26 cellular contexts compared by ENCODE assay signal in genomic region chr3:52013802-52014598, GRCh38. TPM values are rescaled to one million over a fixed set of nuclear protein-coding genes. Genes with fewer than 3 reads are reported as not detected.
DNase-seq lines count a peak whose midpoint lies in the region; ATAC-seq and TF ChIP-seq lines count a peak whose summit lies in the region.
"Had no signal": no experiment of that assay in that cellular context is flagged by ENCODE, and none has a peak within 500 bp of the region (broad histone marks: within the 10 kb centered on the region; RNA-seq: fewer than 3 reads in every experiment).

No MANE protein-coding gene starts in this region.

- no peak for TF ChIP-seq POLR2A in breast epithelium (IDR thresholded peaks at IDR 0.05)

- dilution Hi-C loops in mammary epithelial cell (cut with HindIII; ENCODE audit: low sequenced_read_pairs) = loop anchor here (5.0 kb wide), 1 partner anchor 78 kb away; no protein-coding TSS in a partner anchor

- H3K4me3 ChIP-seq in mammary epithelial cell (replicated peaks in 1 of 3; ENCODE audit: insufficient read depth in 1 of 3, low read depth in 2 of 3, low read length in 3 of 3) (no peak overlapping the region), breast epithelium (no peak overlapping the region), Loucy (ENCODE audit: low read length, poor library complexity, severe bottlenecking) (no peak overlapping the region), cardiac fibroblast (replicated peaks in 1 of 2; ENCODE audit: low read depth in 2 of 2, low read length in 2 of 2) (no peak overlapping the region)
- H3K4me3 ChIP-seq: SJSA1, stomach, tibial nerve had no signal

- H3K4me1 ChIP-seq in mammary epithelial cell (ENCODE audit: insufficient read depth, low read length) = no peaks in the 10 kb centered on the region
- no peaks in the 10 kb centered on the region for H3K4me1 ChIP-seq in breast epithelium
- peaks cover 5% of the 10 kb centered on the region for H3K4me1 ChIP-seq in Loucy (ENCODE audit: insufficient read depth, low read length, poor library complexity, severe bottlenecking)
- H3K4me1 ChIP-seq: SJSA1, stomach had no signal

- no peaks in the 10 kb centered on the region for H3K36me3 Mint-ChIP-seq in stimulated activated naive B cell treated with anti-CD40 and anti-IgM and Interleukin-4, amounts not matched to agents 10 μg/mL and 1 μg/mL and 100 μg/mL, for 72 hours
- H3K36me3 Mint-ChIP-seq: activated CD4-positive, alpha-beta memory T cell treated with anti-CD3 and anti-CD28 coated beads for 36 hours; activated naive CD4-positive, alpha-beta T cell treated with anti-CD3 and anti-CD28 coated beads, Interleukin-2, amount 50 U/mL, for 72 hours; IgD-negative memory B cell; immature natural killer cell had no signal

- no peak overlapping the region for H3K4me2 ChIP-seq in mammary epithelial cell (ENCODE audit: insufficient read depth, low read depth, low read length)
- no peak overlapping the region for H3K4me2 ChIP-seq in Loucy (ENCODE audit: low read depth, low read length, poor library complexity, severe bottlenecking)

- H3K9me3 Mint-ChIP-seq in stimulated activated naive B cell treated with anti-CD40 and anti-IgM and Interleukin-4, amounts not matched to agents 10 μg/mL and 1 μg/mL and 100 μg/mL, for 72 hours = no peaks in the 10 kb centered on the region
- H3K9me3 Mint-ChIP-seq: activated CD4-positive, alpha-beta memory T cell treated with anti-CD3 and anti-CD28 coated beads for 36 hours; activated naive CD4-positive, alpha-beta T cell treated with anti-CD3 and anti-CD28 coated beads, Interleukin-2, amount 50 U/mL, for 72 hours; activated T-helper 2 cell treated with anti-CD3 and anti-CD28 coated beads, Interferon-gamma antibody, Interleukin-2, Interleukin-4, amounts not matched to agents 10 μg/mL and 5 μg/mL and 100 μg/mL, durations not matched to agents 14 hours and 24 hours and 36 hours; HFFc6; immature natural killer cell had no signal

- intact Hi-C loops in mammary epithelial cell (cut with micrococcal nuclease) (no loop called here), breast epithelium (cut with DNase I; ENCODE audit: low total_unique reads) (no loop called here)

- ATAC-seq in stimulated activated naive B cell treated with anti-CD40 and anti-IgM and Interleukin-4, amounts not matched to agents 10 μg/mL and 1 μg/mL and 100 μg/mL, for 72 hours (replicated peaks) = peak; percentile 42
- ATAC-seq in HG03432 (IDR thresholded peaks at IDR 0.05; ENCODE audit: unreplicated experiment) = no peak
- ATAC-seq: activated naive CD4-positive, alpha-beta T cell treated with anti-CD3 and anti-CD28 coated beads, Interleukin-2, amount 50 U/mL, for 72 hours; Panc1 had no signal

- H3K4me3 Mint-ChIP-seq in stimulated activated naive B cell treated with anti-CD40 and anti-IgM and Interleukin-4, amounts not matched to agents 10 μg/mL and 1 μg/mL and 100 μg/mL, for 72 hours = no peak overlapping the region
- H3K4me3 Mint-ChIP-seq: activated CD4-positive, alpha-beta memory T cell treated with anti-CD3 and anti-CD28 coated beads for 36 hours; HFFc6; immature natural killer cell had no signal

- no TSS peak for BruUV-seq in mammary epithelial cell (replicated peaks; lab: Mats Ljungman, UMichigan)

- CTCF ChIA-PET in mammary epithelial cell (lab: Charles Lee; ENCODE audit: low non-redundant PET) = interaction anchor here (0.6 kb wide), 3 partner anchors 40 to 72 kb away, joined by 4 to 5 read pairs (median 4); partner anchors contain the start of gene RRP9

- H3K9ac ChIP-seq in mammary epithelial cell (ENCODE audit: insufficient read depth, low read length) (no peak overlapping the region), Loucy (ENCODE audit: low read depth, low read length, poor library complexity, severe bottlenecking) (no peak overlapping the region)

- H4K20me1 ChIP-seq in mammary epithelial cell (ENCODE audit: insufficient read depth, low read length) = no peaks in the 10 kb centered on the region
- no peaks in the 10 kb centered on the region for H4K20me1 ChIP-seq in Loucy (ENCODE audit: insufficient read depth, low read length, poor library complexity, severe bottlenecking)

- no peaks in the 10 kb centered on the region for H3K9me2 ChIP-seq in Loucy (replicated peaks; ENCODE audit: low read depth, low read length)

- H3K27me3 ChIP-seq in mammary epithelial cell (ENCODE audit: insufficient read depth, low read length) (no peaks in the 10 kb centered on the region), breast epithelium (no peaks in the 10 kb centered on the region), Loucy (ENCODE audit: insufficient read depth, low read length, poor library complexity, severe bottlenecking) (no peaks in the 10 kb centered on the region)
- H3K27me3 ChIP-seq: SJSA1, stomach, tibial nerve had no signal

- H3K79me2 ChIP-seq in mammary epithelial cell (ENCODE audit: insufficient read depth, low read length) (no peaks in the 10 kb centered on the region), Loucy (ENCODE audit: insufficient read depth, low read length) (no peaks in the 10 kb centered on the region)

- in situ Hi-C loops in mammary epithelial cell (cut with MboI; ENCODE audit: low sequenced_read_pairs in 2 of 2) (no loop called here), G401 (cut with HindIII; ENCODE audit: low sequenced_read_pairs) (no loop called here)

- H3K36me3 ChIP-seq in mammary epithelial cell (ENCODE audit: insufficient read depth, low read length) = no peaks in the 10 kb centered on the region
- no peaks in the 10 kb centered on the region for H3K36me3 ChIP-seq in breast epithelium
- no peaks in the 10 kb centered on the region for H3K36me3 ChIP-seq in Loucy (ENCODE audit: insufficient read depth, low read length)
- H3K36me3 ChIP-seq: SJSA1, stomach, tibial nerve had no signal

- no peak overlapping the region for H3K27ac Mint-ChIP-seq in stimulated activated naive B cell treated with anti-CD40 and anti-IgM and Interleukin-4, amounts not matched to agents 10 μg/mL and 1 μg/mL and 100 μg/mL, for 72 hours
- H3K27ac Mint-ChIP-seq: activated CD4-positive, alpha-beta memory T cell treated with anti-CD3 and anti-CD28 coated beads for 36 hours; activated naive CD4-positive, alpha-beta T cell treated with anti-CD3 and anti-CD28 coated beads, Interleukin-2, amount 50 U/mL, for 72 hours; activated T-helper 2 cell treated with anti-CD3 and anti-CD28 coated beads, Interferon-gamma antibody, Interleukin-2, Interleukin-4, amounts not matched to agents 10 μg/mL and 5 μg/mL and 100 μg/mL, durations not matched to agents 14 hours and 24 hours and 36 hours; HFFc6; IgD-negative memory B cell; progenitor cell of endocrine pancreas had no signal

- H3K9me3 ChIP-seq in mammary epithelial cell (replicated peaks; ENCODE audit: insufficient read depth, low read length) (no peaks in the 10 kb centered on the region), breast epithelium (no peaks in the 10 kb centered on the region), Loucy (ENCODE audit: insufficient read depth, low read depth, low read length) (no peaks in the 10 kb centered on the region)
- H3K9me3 ChIP-seq: SJSA1, stomach, tibial nerve had no signal

- H2AFZ ChIP-seq in mammary epithelial cell (ENCODE audit: low read depth, low read length) (no peak overlapping the region), Loucy (ENCODE audit: low read length) (peak overlapping the region; percentile 77)

- H3K4me1 Mint-ChIP-seq in stimulated activated naive B cell treated with anti-CD40 and anti-IgM and Interleukin-4, amounts not matched to agents 10 μg/mL and 1 μg/mL and 100 μg/mL, for 72 hours = peaks cover 2 to 8% of the 10 kb centered on the region in 2 donors

- WGBS in mammary epithelial cell (ENCODE audit: low coverage, missing lambda C conversion rate) = 95% methylated on average over 5 of the region's 6 CpGs

- TF ChIP-seq CTCF in mammary epithelial cell (conservative IDR thresholded peaks at IDR 0.05 in 1 of 2, IDR thresholded peaks at IDR 0.05 in 1 of 2; ENCODE audit: extremely low read depth in 1 of 2, insufficient read depth in 1 of 2, low read depth in 1 of 2, low read length in 2 of 2) (peak; percentile 12 to 33), breast epithelium (IDR thresholded peaks at IDR 0.05) (no peak), Loucy (conservative IDR thresholded peaks at IDR 0.05; ENCODE audit: low read length) (no peak), cardiac fibroblast (IDR thresholded peaks at IDR 0.05; ENCODE audit: low read depth, low read length) (peak; percentile 6)

- DNase-seq in mammary epithelial cell (no peak), breast epithelium (ENCODE audit: low spot score in 2 of 2) (no peak), cardiac fibroblast (ENCODE audit: low read depth in 2 of 2) (no peak), G401 (ENCODE audit: low spot score) (no peak), NOMO-1 (lab: John Stamatoyannopoulos, UW; ENCODE audit: unreplicated experiment in 2 of 2) (no peak)
- no peak for DNase-seq in stimulated activated naive B cell treated with anti-CD40 and anti-IgM and Interleukin-4, amounts not matched to agents 10 μg/mL and 1 μg/mL and 100 μg/mL, for 72 hours
- DNase-seq: activated CD4-positive, alpha-beta memory T cell treated with anti-CD3 and anti-CD28 coated beads for 36 hours; activated CD4-positive, CD25-positive, alpha-beta regulatory T cell treated with anti-CD3 and anti-CD28 coated beads, Interleukin-2, amount 50 U/mL, for 72 hours; aorta; DMS153; HFFc6; immature natural killer cell; NCI-H1105; NCI-H1930; NCI-H524 treated with DMSO at 0.1 percent for 48 hours; stomach; T-helper 1 cell had no signal

- H3K27ac ChIP-seq in mammary epithelial cell (ENCODE audit: insufficient read depth, low read depth, low read length) = no peak overlapping the region
- H3K27ac ChIP-seq in breast epithelium = no peak overlapping the region
- H3K27ac ChIP-seq: SJSA1, stomach, tibial nerve had no signal

- H3F3A ChIP-seq in Loucy (ENCODE audit: low read depth) = no peaks in the 10 kb centered on the region

- H3K27me3 Mint-ChIP-seq in stimulated activated naive B cell treated with anti-CD40 and anti-IgM and Interleukin-4, amounts not matched to agents 10 μg/mL and 1 μg/mL and 100 μg/mL, for 72 hours = peaks cover 4 to 8% of the 10 kb centered on the region in 2 donors
- H3K27me3 Mint-ChIP-seq: activated CD4-positive, alpha-beta memory T cell treated with anti-CD3 and anti-CD28 coated beads for 36 hours had no signal

RNA-seq across cellular contexts. Expression of gene RPL29, which starts 18.3 kb away (rescaled TPM):
- total RNA-seq in mammary epithelial cell (1,000 to 10,000 TPM; 1,040 to 1,174 TPM), breast epithelium (1,000 to 10,000 TPM; 1,890 to 2,530 (median 2,229) TPM)
- 2,670 TPM for polyA plus RNA-seq in mammary epithelial cell
- polyA minus RNA-seq in mammary epithelial cell = 407 TPM
- total RNA-seq in G401 (2014; rRNA removed; shearing (Covaris generic)) = 2,209 and 2,228 TPM in 2 replicates

RNA-seq across cellular contexts. Expression of gene ACY1, which starts 30.7 kb away (rescaled TPM):
- total RNA-seq in mammary epithelial cell (100 to 1,000 TPM in 1 of 2 donors, 10 to 100 TPM in 1; 90.5 to 107 TPM), breast epithelium (10 to 100 TPM; 40.0 to 49.2 (median 46.4) TPM)
- 129 TPM for polyA plus RNA-seq in mammary epithelial cell
- polyA minus RNA-seq in mammary epithelial cell = 147 TPM
- total RNA-seq in G401 (2014; rRNA removed; shearing (Covaris generic)) = 103 and 242 TPM in 2 replicates

RNA-seq across cellular contexts. Expression of gene ABHD14A, which starts 39.1 kb away (rescaled TPM):
- total RNA-seq in mammary epithelial cell (10 to 100 TPM in 1 of 2 donors, 1 to 10 TPM in 1; 9.7 to 10.0 TPM), breast epithelium (10 to 100 TPM; 16.1 to 32.6 (median 17.1) TPM)
- polyA plus RNA-seq in mammary epithelial cell = 15.4 TPM
- 3.2 TPM for polyA minus RNA-seq in mammary epithelial cell
- total RNA-seq in G401 (2014; rRNA removed; shearing (Covaris generic)) = 14.8 and 26.8 TPM in 2 replicates

RNA-seq across cellular contexts. Expression of gene ABHD14B, which starts 40.2 kb away (rescaled TPM):
- total RNA-seq in mammary epithelial cell = 10 to 100 TPM; 20.5 to 24.9 TPM
- 34.8 TPM for polyA plus RNA-seq in mammary epithelial cell
- 29.5 TPM for polyA minus RNA-seq in mammary epithelial cell
- 100 to 1,000 TPM in 1 of 3 donors, 10 to 100 TPM in 2; 62.3 to 122 (median 74.3) TPM for total RNA-seq in breast epithelium
- total RNA-seq in G401 (2014; rRNA removed; shearing (Covaris generic)) = 6.5 and 9.9 TPM in 2 replicates

RNA-seq across cellular contexts. Expression of gene DUSP7, which starts 42.4 kb away (rescaled TPM):
- 100 to 1,000 TPM in 1 of 2 donors, 10 to 100 TPM in 1; 64.7 to 167 TPM for total RNA-seq in mammary epithelial cell
- polyA plus RNA-seq in mammary epithelial cell = 212 TPM
- 293 TPM for polyA minus RNA-seq in mammary epithelial cell
- total RNA-seq in breast epithelium = 10 to 100 TPM in 1 of 3 donors, 1 to 10 TPM in 2; 7.0 to 11.1 (median 8.6) TPM
- total RNA-seq in G401 (2014; rRNA removed; shearing (Covaris generic)) = 14.6 and 16.8 TPM in 2 replicates

Comparison
In these comparisons a context has a peak if more than half of its experiments do, and no peak if none do; other contexts are left out.
1. CTCF ChIP-seq: peak in mammary epithelial cell (2 of 2) and cardiac fibroblast (single experiment); none in breast epithelium (0 of 3) and Loucy (single experiment).